In genomic region chr3:134794950-134795775, GRCh38 we compare ENCODE assay signal across 8 cellular contexts. TPM values are rescaled to one million over a fixed set of nuclear protein-coding genes. Genes with fewer than 3 reads are reported as not detected.
DNase-seq lines count a peak whose midpoint lies in the region; ATAC-seq, FAIRE-seq and TF ChIP-seq lines count a peak whose summit lies in the region.

Gene EPHB1, plus strand, starts transcription at chr3:134795260.

- H3K4me3 Mint-ChIP-seq in CD4-positive, CD25-positive, alpha-beta regulatory T cell = peak within 1 kb of the TSS; percentile 86 to 90 (median 89)
- peak within 1 kb of the TSS; percentile 75 for H3K4me3 Mint-ChIP-seq in activated CD4-positive, alpha-beta T cell treated with anti-CD3 and anti-CD28 coated beads for 36 hours

- intact Hi-C loops in activated CD4-positive, alpha-beta T cell treated with anti-CD3 and anti-CD28 coated beads for 36 hours (cut with DNase I, micrococcal nuclease) = loop anchor here (1.0 to 5.0 kb wide), 7 partner anchors 43 to 1247 kb away; no protein-coding TSS in a partner anchor
- intact Hi-C loops in lower leg skin (cut with DNase I; ENCODE audit: low total_unique reads) = loop anchor here (5.0 to 10.0 kb wide), 2 partner anchors 707 to 1100 kb away; no protein-coding TSS in a partner anchor

- TF ChIP-seq POLR2A in lower leg skin (IDR thresholded peaks at IDR 0.05) = no peak

- H3K27ac Mint-ChIP-seq in CD4-positive, CD25-positive, alpha-beta regulatory T cell = no peak within 1 kb of the TSS
- peak within 1 kb of the TSS; percentile 59 for H3K27ac Mint-ChIP-seq in activated CD4-positive, alpha-beta T cell treated with anti-CD3 and anti-CD28 coated beads for 36 hours

- no peaks in the 10 kb centered on the region for H3K36me3 Mint-ChIP-seq in CD4-positive, CD25-positive, alpha-beta regulatory T cell
- H3K36me3 Mint-ChIP-seq in activated CD4-positive, alpha-beta T cell treated with anti-CD3 and anti-CD28 coated beads for 36 hours (ENCODE audit: low read depth) = no peaks in the 10 kb centered on the region

- no peak within 1 kb of the TSS for H3K4me3 ChIP-seq in CD4-positive, CD25-positive, alpha-beta regulatory T cell (ENCODE audit: low read depth, low read length)
- H3K4me3 ChIP-seq in duodenal mucosa (ENCODE audit: low read depth in 1 of 2, low read length in 2 of 2) (peak within 1 kb of the TSS; percentile 69 to 74), lower leg skin (ENCODE audit: low read depth, poor library complexity, severe bottlenecking) (peak within 1 kb of the TSS; percentile 45)

- H3K9me3 ChIP-seq in CD4-positive, CD25-positive, alpha-beta regulatory T cell (ENCODE audit: control insufficient read depth in 2 of 2, low read length in 2 of 2) = no peaks in the 10 kb centered on the region
- no peaks in the 10 kb centered on the region for H3K9me3 ChIP-seq in duodenal mucosa (ENCODE audit: control insufficient read depth in 1 of 2, low read length in 2 of 2)

- DNase-seq in CD4-positive, CD25-positive, alpha-beta regulatory T cell = peak; percentile 16 to 87 (median 57)
- DNase-seq in GM19239 (ENCODE audit: insufficient read length, low spot score) (peak; percentile 66), NCI-H226 (peak; percentile 79), lower leg skin (ENCODE audit: low spot score in 2 of 2) (peak; percentile 82 to 95)
- peak; percentile 88 for DNase-seq in activated CD4-positive, alpha-beta T cell treated with anti-CD3 and anti-CD28 coated beads for 36 hours
- DNase-seq in stimulated activated CD4-positive, alpha-beta T cell treated with anti-CD3 and anti-CD28 coated beads, Interleukin-4, amount 100 ng/mL, for 48 hours (ENCODE audit: low read depth in 2 of 2) = peak; percentile 57 to 67

- peak; percentile 89 for FAIRE-seq in GM19239 (lab: Jason Lieb, UNC)

- peak within 1 kb of the TSS in 1 of 2 donors; percentile 12 for H3K9ac ChIP-seq in duodenal mucosa (ENCODE audit: low read depth in 1 of 2, low read length in 2 of 2)

- POLR2A ChIA-PET in activated CD4-positive, alpha-beta T cell treated with anti-CD3 and anti-CD28 coated beads for 36 hours (lab: Charles Lee) = no interaction called here

- peak; percentile 66 for ATAC-seq in CD4-positive, CD25-positive, alpha-beta regulatory T cell (ENCODE audit: low read depth in 2 of 2)
- ATAC-seq in HG03378 (IDR thresholded peaks at IDR 0.05; ENCODE audit: unreplicated experiment) = peak; percentile 92
- peak; percentile 89 for ATAC-seq in activated CD4-positive, alpha-beta T cell treated with anti-CD3 and anti-CD28 coated beads for 36 hours

- H3K27ac ChIP-seq in CD4-positive, CD25-positive, alpha-beta regulatory T cell (ENCODE audit: insufficient read depth, low read length, poor library complexity, severe bottlenecking) = no peak within 1 kb of the TSS
- no peak within 1 kb of the TSS for H3K27ac ChIP-seq in duodenal mucosa (ENCODE audit: low read depth, low read length)

- peaks cover 27% of the 10 kb centered on the region for H3K4me1 ChIP-seq in CD4-positive, CD25-positive, alpha-beta regulatory T cell (ENCODE audit: control insufficient read depth, insufficient read depth, low read length, poor library complexity, severe bottlenecking)
- H3K4me1 ChIP-seq in duodenal mucosa (ENCODE audit: control insufficient read depth in 1 of 2, insufficient read depth in 2 of 2, low read length in 2 of 2) = peaks cover 0 to 17% of the 10 kb centered on the region in 2 donors

- 1 to 2% methylated on average over 26 to 64 of the region's 74 CpGs for WGBS in lower leg skin, 2 donors

- peak in 1 of 3 donors; percentile 46 for TF ChIP-seq CTCF in lower leg skin (IDR thresholded peaks at IDR 0.05)

- peaks cover 0 to 14% (median 8%) of the 10 kb centered on the region in 4 donors for H3K4me1 Mint-ChIP-seq in CD4-positive, CD25-positive, alpha-beta regulatory T cell
- H3K4me1 Mint-ChIP-seq in activated CD4-positive, alpha-beta T cell treated with anti-CD3 and anti-CD28 coated beads for 36 hours = peaks cover 7% of the 10 kb centered on the region

- peaks cover 0 to 4% (median 0%) of the 10 kb centered on the region in 7 donors for H3K9me3 Mint-ChIP-seq in CD4-positive, CD25-positive, alpha-beta regulatory T cell
- H3K9me3 Mint-ChIP-seq in activated CD4-positive, alpha-beta T cell treated with anti-CD3 and anti-CD28 coated beads for 36 hours (ENCODE audit: low read depth) = no peaks in the 10 kb centered on the region

- peaks cover 2% of the 10 kb centered on the region for H3K27me3 ChIP-seq in CD4-positive, CD25-positive, alpha-beta regulatory T cell (ENCODE audit: control insufficient read depth, insufficient read depth, low read length)
- H3K27me3 ChIP-seq in duodenal mucosa (ENCODE audit: control insufficient read depth in 1 of 2, insufficient read depth in 2 of 2, low read length in 2 of 2) = peaks cover 33 to 45% of the 10 kb centered on the region in 2 donors

- CTCF ChIA-PET in activated CD4-positive, alpha-beta T cell treated with anti-CD3 and anti-CD28 coated beads for 36 hours (lab: Charles Lee) = interaction anchor here (0.5 to 1.4 kb wide), 18 partner anchors 9 to 1247 kb away, joined by 3 to 5 read pairs (median 3); no protein-coding TSS in a partner anchor

- H3K36me3 ChIP-seq in CD4-positive, CD25-positive, alpha-beta regulatory T cell (ENCODE audit: control insufficient read depth, insufficient read depth, low read length) = no peaks in the 10 kb centered on the region
- no peaks in the 10 kb centered on the region for H3K36me3 ChIP-seq in duodenal mucosa (ENCODE audit: control insufficient read depth in 1 of 2, insufficient read depth in 2 of 2, low read length in 2 of 2)

- peaks cover 61% of the 10 kb centered on the region for H3K27me3 Mint-ChIP-seq in CD4-positive, CD25-positive, alpha-beta regulatory T cell
- H3K27me3 Mint-ChIP-seq in activated CD4-positive, alpha-beta T cell treated with anti-CD3 and anti-CD28 coated beads for 36 hours = peaks cover 47% of the 10 kb centered on the region

RNA-seq across cellular contexts. Expression of gene EPHB1, which starts in this region (rescaled TPM):
- total RNA-seq in CD4-positive, CD25-positive, alpha-beta regulatory T cell = 2.1 TPM
- under 1 TPM; 0.32 to 1.00 (median 0.84) TPM for polyA plus RNA-seq in CD4-positive, CD25-positive, alpha-beta regulatory T cell
- under 1 TPM; 0.60 to 0.98 TPM for total RNA-seq in activated CD4-positive, alpha-beta T cell treated with anti-CD3 and anti-CD28 coated beads for 36 hours
- 10 to 100 TPM; 11.1 to 14.2 (median 13.0) TPM for total RNA-seq in lower leg skin

Comparison
In these comparisons a context has a peak if more than half of its experiments do, and no peak if none do; other contexts are left out.
1. Peak in DNase-seq and ATAC-seq in activated CD4-positive, alpha-beta T cell treated with anti-CD3 and anti-CD28 coated beads for 36 hours; RNA of the gene not detected or under 1 TPM.